In the genomic region with DNA sequence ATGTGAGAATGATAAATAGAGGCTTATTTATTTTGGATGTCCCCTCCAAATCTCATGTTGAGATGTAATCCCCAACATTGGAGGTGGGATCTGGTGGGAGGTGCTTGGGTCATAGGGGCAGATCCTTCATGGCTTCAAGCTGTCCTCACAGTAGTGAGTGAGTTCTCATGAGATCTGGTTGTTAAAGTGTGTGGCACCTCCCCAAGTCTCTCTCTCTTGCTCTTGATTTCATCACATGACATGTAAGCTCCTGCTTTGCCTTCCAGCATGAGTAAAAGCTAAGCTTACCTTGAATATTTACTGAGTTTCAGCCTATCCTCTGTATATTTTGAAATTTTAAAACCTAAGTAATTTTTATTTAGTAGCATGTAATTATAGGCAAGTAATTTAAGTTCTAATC, we compare ENCODE assay signal across 7 cellular contexts.
"Had no signal": no experiment of that assay in that cellular context is flagged by ENCODE, and none has a peak within 500 bp of the region (broad histone marks: within the 10 kb centered on the region; RNA-seq: fewer than 3 reads in every experiment).

No MANE protein-coding gene starts in this region.

- DNase-seq: GM23248, GOT3, H9, HCEC 1CT, KG1 had no signal

- H3K27ac ChIP-seq: GM23248, HL-60 had no signal

- FAIRE-seq: HepG2 had no signal

- H3K4me3 ChIP-seq: GM23248 had no signal

- H2AFZ ChIP-seq: GM23248 had no signal

- H3K9ac ChIP-seq: GM23248 had no signal

- ATAC-seq: HepG2 had no signal
